19 cellular contexts compared by ENCODE assay signal in the genomic region with DNA sequence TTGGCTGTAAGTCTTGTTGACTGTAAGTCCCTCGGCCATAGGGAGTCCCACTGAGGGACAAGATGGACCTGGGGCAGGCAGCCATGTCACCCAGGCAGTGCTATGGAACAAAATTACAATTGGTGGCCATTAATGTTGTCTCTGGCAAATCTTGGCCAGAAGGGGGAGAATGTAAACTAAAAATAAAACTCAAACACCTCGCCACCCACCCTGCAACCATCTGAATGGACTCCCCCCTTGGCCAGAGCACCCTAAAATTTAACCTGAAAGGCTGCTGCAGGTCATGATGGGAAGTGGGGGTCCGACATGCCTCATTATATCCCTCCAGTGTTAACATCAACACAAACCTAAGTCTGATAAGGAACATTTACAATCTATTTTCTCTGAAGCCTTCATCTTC. TPM values are rescaled to one million over a fixed set of nuclear protein-coding genes. Genes with fewer than 3 reads are reported as not detected.
"Had no signal": no experiment of that assay in that cellular context is flagged by ENCODE, and none has a peak within 500 bp of the region (broad histone marks: within the 10 kb centered on the region; RNA-seq: fewer than 3 reads in every experiment).

No MANE protein-coding gene starts in this region.

- H3K36me3 ChIP-seq: neutrophil, thyroid gland, vagina had no signal

- H3K4me1 ChIP-seq: thyroid gland, vagina had no signal

- H3K4me3 Mint-ChIP-seq: activated naive CD4-positive, alpha-beta T cell treated with anti-CD3 and anti-CD28 coated beads, Interleukin-2, amount 50 U/mL, for 24 hours; effector memory CD8-positive, alpha-beta T cell; immature natural killer cell had no signal

- H3K9me3 Mint-ChIP-seq: activated naive CD4-positive, alpha-beta T cell treated with anti-CD3 and anti-CD28 coated beads, Interleukin-2, amount 50 U/mL, for 24 hours; effector memory CD8-positive, alpha-beta T cell had no signal

- DNase-seq: activated CD4-positive, alpha-beta T cell treated with anti-CD3 and anti-CD28 coated beads, Interleukin-2, amount 50 U/mL, for 4 hours; activated effector memory CD4-positive, alpha-beta T cell treated with Interleukin-2 at 50 U/mL for 16 hours; activated T-cell treated with anti-CD3 and anti-CD28 coated beads, Interleukin-2, amount 50 U/mL, for 1 hour; central memory CD4-positive, alpha-beta T cell; effector memory CD8-positive, alpha-beta T cell; erythroblast; glutamatergic neuron; immature natural killer cell; left cardiac atrium; midbrain; right cardiac atrium; thyroid gland had no signal

- H3K27ac Mint-ChIP-seq: activated naive CD4-positive, alpha-beta T cell treated with anti-CD3 and anti-CD28 coated beads, Interleukin-2, amount 50 U/mL, for 24 hours; effector memory CD8-positive, alpha-beta T cell; immature natural killer cell had no signal

- H3K4me1 Mint-ChIP-seq: activated naive CD4-positive, alpha-beta T cell treated with anti-CD3 and anti-CD28 coated beads, Interleukin-2, amount 50 U/mL, for 24 hours; immature natural killer cell had no signal

- H3K27ac ChIP-seq: neutrophil, thyroid gland, vagina had no signal

- H3K27me3 Mint-ChIP-seq: activated naive CD4-positive, alpha-beta T cell treated with anti-CD3 and anti-CD28 coated beads, Interleukin-2, amount 50 U/mL, for 24 hours had no signal

- H3K4me2 ChIP-seq: smooth muscle cell had no signal

- H3K36me3 Mint-ChIP-seq: activated naive CD4-positive, alpha-beta T cell treated with anti-CD3 and anti-CD28 coated beads, Interleukin-2, amount 50 U/mL, for 24 hours; immature natural killer cell had no signal

- H3K27me3 ChIP-seq: thyroid gland, vagina had no signal

- H3K4me3 ChIP-seq: lung, smooth muscle cell, thyroid gland, vagina had no signal

- ATAC-seq: activated CD4-positive, CD25-positive, alpha-beta regulatory T cell treated with anti-CD3 and anti-CD28 coated beads, Interleukin-2, amount 50 U/mL, for 24 hours; effector memory CD8-positive, alpha-beta T cell; left cardiac atrium; right cardiac atrium had no signal

- H3K9me3 ChIP-seq: neutrophil, thyroid gland, vagina had no signal

RNA-seq across cellular contexts. Expression of a gene that starts 20.5 kb away (rescaled TPM):
- polyA plus RNA-seq: immature natural killer cell had no signal

RNA-seq across cellular contexts. Expression of a gene that starts 28.1 kb away (rescaled TPM):
- total RNA-seq: left cardiac atrium, lung, posterior vena cava, right cardiac atrium, smooth muscle cell, thyroid gland, vagina had no signal
- polyA plus RNA-seq: immature natural killer cell, lung, smooth muscle cell had no signal

RNA-seq across cellular contexts. Expression of a gene that starts 32.4 kb away (rescaled TPM):
- total RNA-seq: smooth muscle cell, vagina had no signal
